In genomic region chr1:213724640-213725536, GRCh38 we compare ENCODE assay signal across 1 cellular context.
TF ChIP-seq lines count a peak whose summit lies in the region.

No MANE protein-coding gene starts in this region.

TF ChIP-seq in K562, 482 proteins besides CTCF, POLR2A, EP300 and RAD21 (continued from another document):
- no peak for TF ChIP-seq ZHX1 (conservative IDR thresholded peaks at IDR 0.05; ENCODE audit: low read length)
